9 cellular contexts compared by ENCODE assay signal in the genomic region with DNA sequence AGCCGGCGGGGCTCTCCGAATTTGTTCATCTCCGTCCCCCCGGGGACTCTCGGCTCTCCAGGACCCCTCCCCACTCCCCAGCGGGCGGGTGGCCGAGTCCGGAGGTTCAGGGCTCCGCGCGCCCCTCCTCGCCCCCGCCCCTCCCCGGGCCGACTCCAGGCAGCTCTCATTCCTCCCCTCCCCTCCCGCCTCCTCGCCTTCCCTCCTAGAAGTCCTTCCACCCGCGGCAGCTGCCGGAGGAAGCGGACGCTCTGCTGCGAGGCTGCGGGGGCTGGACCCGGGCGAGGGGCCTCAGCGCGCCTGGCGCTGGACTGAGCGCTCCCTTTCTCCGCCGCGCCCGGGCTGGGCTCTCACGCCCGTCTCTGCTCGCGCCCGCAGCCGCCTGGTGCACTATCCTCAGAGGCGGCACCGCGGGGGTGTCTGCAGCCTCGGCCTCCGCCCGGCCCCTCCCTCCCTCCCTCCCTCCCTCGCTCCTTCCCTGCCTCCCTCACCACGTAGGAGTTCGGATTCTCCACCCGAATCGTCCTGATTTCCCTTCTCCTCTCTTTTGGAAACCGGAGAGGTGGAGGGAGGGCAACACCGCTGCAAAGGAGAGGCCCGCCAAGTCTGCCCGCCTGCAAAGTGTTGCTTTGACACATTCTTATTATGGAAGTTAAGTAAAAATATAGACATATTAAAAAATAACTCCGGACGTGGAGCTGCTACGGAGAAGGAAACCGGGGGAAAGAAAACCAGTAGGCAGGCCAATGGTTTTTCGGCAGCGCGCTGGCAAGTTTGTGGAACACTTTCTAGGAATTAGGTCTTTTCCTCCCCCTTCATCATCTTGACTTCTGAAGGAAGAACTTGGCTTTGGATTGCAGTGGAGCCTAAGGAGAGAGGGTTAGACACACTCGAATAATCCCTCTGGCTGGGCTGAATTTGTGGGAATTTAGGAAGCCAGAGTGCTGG. TPM values are rescaled to one million over a fixed set of nuclear protein-coding genes. Genes with fewer than 3 reads are reported as not detected.
A peak's percentile ranks its signal among the peaks of the same experiment; 100 is the strongest.
DNase-seq lines count a peak whose midpoint lies in the region; ATAC-seq and TF ChIP-seq lines count a peak whose summit lies in the region.
"Had no signal": no experiment of that assay in that cellular context is flagged by ENCODE, and none has a peak within 500 bp of the region (broad histone marks: within the 10 kb centered on the region; RNA-seq: fewer than 3 reads in every experiment).

Gene ROBO2, plus strand, starts transcription at position 494 of the 948 bp plus-strand sequence. CDS start 687 bp downstream, outside the sequence.

- no peaks in the 10 kb centered on the region for H3K27me3 ChIP-seq in tibial artery

- peaks cover 2 to 3% of the 10 kb centered on the region in 2 donors for H3K9me3 Mint-ChIP-seq in activated T-cell treated with anti-CD3 and anti-CD28 coated beads, Interleukin-2, amount 50 U/mL, for 72 hours

- no peak for TF ChIP-seq CTCF in tibial artery (IDR thresholded peaks at IDR 0.05)

- no peaks in the 10 kb centered on the region for H3K9me3 ChIP-seq in tibial artery
- H3K9me3 ChIP-seq: adrenal gland had no signal

- H3K4me1 ChIP-seq in tibial artery: peaks cover 0 to 22% (median 12%) of the 10 kb centered on the region in 4 donors

- peaks cover 29% of the 10 kb centered on the region for H3K27me3 Mint-ChIP-seq in activated T-cell treated with anti-CD3 and anti-CD28 coated beads, Interleukin-2, amount 50 U/mL, for 72 hours (ENCODE audit: low read depth)

- no peaks in the 10 kb centered on the region for H3K4me1 Mint-ChIP-seq in activated T-cell treated with anti-CD3 and anti-CD28 coated beads, Interleukin-2, amount 50 U/mL, for 72 hours (ENCODE audit: low read depth)

- H3K36me3 Mint-ChIP-seq in activated T-cell treated with anti-CD3 and anti-CD28 coated beads, Interleukin-2, amount 50 U/mL, for 72 hours (ENCODE audit: insufficient read depth in 2 of 2): peaks cover 4 to 5% of the 10 kb centered on the region in 2 donors

- ATAC-seq in left lobe of liver: peak; percentile 60
- ATAC-seq in activated T-cell treated with anti-CD3 and anti-CD28 coated beads, Interleukin-2, amount 50 U/mL, for 72 hours (replicated peaks in 1 of 2): no peak

- H3K4me3 ChIP-seq in tibial artery: peak within 1 kb of the TSS; percentile 55 to 57

- no peak within 1 kb of the TSS for H3K27ac Mint-ChIP-seq in activated T-cell treated with anti-CD3 and anti-CD28 coated beads, Interleukin-2, amount 50 U/mL, for 72 hours

- peak within 1 kb of the TSS in 1 of 2 donors; percentile 31 for H3K4me3 Mint-ChIP-seq in activated T-cell treated with anti-CD3 and anti-CD28 coated beads, Interleukin-2, amount 50 U/mL, for 72 hours

- DNase-seq in COR-L47 (lab: John Stamatoyannopoulos, UW) (peak; percentile 55), NCI-H1694 treated with DMSO at 0.1 percent for 48 hours (lab: John Stamatoyannopoulos, UW) (peak; percentile 9), caudate nucleus (lab: John Stamatoyannopoulos, UW) (peak in 37 of 61 donors; percentile 2 to 75 (median 39)), left lobe of liver (ENCODE audit: low spot score) (no peak), tibial artery (peak in 1 of 2 donors; percentile 22), HuH-7 (ENCODE audit: low spot score) (no peak)
- no peak for DNase-seq in stimulated activated CD4-positive, alpha-beta T cell treated with anti-CD3 and anti-CD28 coated beads, Interleukin-12 subunit alpha, Interleukin-12 subunit beta, amount 100 ng/mL, for 4 hours
- DNase-seq in activated T-cell treated with anti-CD3 and anti-CD28 coated beads, Interleukin-2, amount 50 U/mL, for 72 hours: no peak

- H3K36me3 ChIP-seq in tibial artery: no peaks in the 10 kb centered on the region
- H3K36me3 ChIP-seq: adrenal gland had no signal

- H3K27ac ChIP-seq in caudate nucleus (ENCODE audit: low read depth, low read length): peak within 1 kb of the TSS; percentile 78
- peak within 1 kb of the TSS; percentile 30 to 35 for H3K27ac ChIP-seq in tibial artery

- intact Hi-C loops in tibial artery (cut with DNase I; ENCODE audit: low total_unique reads): loop anchor here (5.0 kb wide), 2 partner anchors 212 to 1602 kb away; no protein-coding TSS in a partner anchor

RNA-seq across cellular contexts. Expression of gene ROBO2, which starts in this region (rescaled TPM):
- total RNA-seq in left lobe of liver: 0.20 TPM
- total RNA-seq in activated T-cell treated with anti-CD3 and anti-CD28 coated beads, Interleukin-2, amount 50 U/mL, for 72 hours: not detected

Comparison
In these comparisons a context has a peak if more than half of its experiments do, and no peak if none do; other contexts are left out.
1. Peak in ATAC-seq in left lobe of liver; RNA of the gene not detected or under 1 TPM.
2. DNase-seq: peak in COR-L47 (single experiment), NCI-H1694 treated with DMSO at 0.1 percent for 48 hours (single experiment) and caudate nucleus (37 of 61); none in left lobe of liver (single experiment), stimulated activated CD4-positive, alpha-beta T cell treated with anti-CD3 and anti-CD28 coated beads, Interleukin-12 subunit alpha, Interleukin-12 subunit beta, amount 100 ng/mL, for 4 hours (single experiment), HuH-7 (single experiment) and activated T-cell treated with anti-CD3 and anti-CD28 coated beads, Interleukin-2, amount 50 U/mL, for 72 hours (0 of 2).